ENCODE assay signal across 28 cellular contexts in genomic region chr6:111270121-111270520, GRCh38.
"Had no signal": no experiment of that assay in that cellular context is flagged by ENCODE, and none has a peak within 500 bp of the region (broad histone marks: within the 10 kb centered on the region; RNA-seq: fewer than 3 reads in every experiment).

No MANE protein-coding gene starts in this region.

- H3K4me1 ChIP-seq: colonic mucosa, esophagus muscularis mucosa had no signal

- DNase-seq: colonic mucosa; cortex of kidney; dermis blood vessel endothelial cell; dorsolateral prefrontal cortex; effector CD4-positive, alpha-beta T cell; effector CD8-positive, alpha-beta T cell; effector memory CD4-positive, alpha-beta T cell; effector memory CD8-positive, alpha-beta T cell; endodermal cell; erythroblast; esophagus squamous epithelium; foreskin melanocyte; gastrocnemius medialis; glutamatergic neuron; head of caudate nucleus; heart left ventricle; heart right ventricle had no signal

- FAIRE-seq: colon, endometrium, endothelial cell of umbilical vein, frontal cortex had no signal

- ATAC-seq: effector memory CD8-positive, alpha-beta T cell; esophagus mucosa; gastrocnemius medialis; gastroesophageal sphincter; heart left ventricle had no signal

- H3K27ac ChIP-seq: colonic mucosa, coronary artery, dorsolateral prefrontal cortex, epithelial cell of prostate, esophagus muscularis mucosa, esophagus squamous epithelium, foreskin keratinocyte, gastrocnemius medialis, gastroesophageal sphincter, heart left ventricle, heart right ventricle had no signal

- H3K4me3 Mint-ChIP-seq: dendritic cell treated with granulocyte-macrophage colony-stimulating factor and Interleukin-4, amounts not matched to agents 40 ng/mL and 50 ng/mL, for 4 days; effector memory CD8-positive, alpha-beta T cell; endodermal cell had no signal

- H3K27ac Mint-ChIP-seq: dendritic cell treated with granulocyte-macrophage colony-stimulating factor and Interleukin-4, amounts not matched to agents 40 ng/mL and 50 ng/mL, for 4 days; effector memory CD8-positive, alpha-beta T cell; endodermal cell had no signal

- H3K4me3 ChIP-seq: colonic mucosa, coronary artery, dorsolateral prefrontal cortex, esophagus muscularis mucosa, esophagus squamous epithelium, gastrocnemius medialis, gastroesophageal sphincter, heart left ventricle, heart right ventricle had no signal

- H3K27me3 ChIP-seq: colonic mucosa, dorsolateral prefrontal cortex, esophagus muscularis mucosa, esophagus squamous epithelium, foreskin keratinocyte, gastrocnemius medialis, gastroesophageal sphincter, heart left ventricle, heart right ventricle had no signal

- H3K4me1 Mint-ChIP-seq: endodermal cell had no signal

- H3K9me3 ChIP-seq: colonic mucosa had no signal

- H3K27me3 Mint-ChIP-seq: dendritic cell treated with granulocyte-macrophage colony-stimulating factor and Interleukin-4, amounts not matched to agents 40 ng/mL and 50 ng/mL, for 4 days; effector memory CD8-positive, alpha-beta T cell had no signal
